In genomic region chr1:88961081-88961480, GRCh38 we compare ENCODE assay signal across 17 cellular contexts. TPM values are rescaled to one million over a fixed set of nuclear protein-coding genes. Genes with fewer than 3 reads are reported as not detected.
DNase-seq lines count a peak whose midpoint lies in the region; ATAC-seq, FAIRE-seq and TF ChIP-seq lines count a peak whose summit lies in the region.
"Had no signal": no experiment of that assay in that cellular context is flagged by ENCODE, and none has a peak within 500 bp of the region (broad histone marks: within the 10 kb centered on the region; RNA-seq: fewer than 3 reads in every experiment).

No MANE protein-coding gene starts in this region.

- TF ChIP-seq CTCF in A549 (IDR thresholded peaks at IDR 0.05): no peak
- no peak for TF ChIP-seq CTCF in body of pancreas (IDR thresholded peaks at IDR 0.05)
- TF ChIP-seq CTCF in upper lobe of right lung (IDR thresholded peaks at IDR 0.05): no peak

- peaks cover 96% of the 10 kb centered on the region for H3K36me3 Mint-ChIP-seq in stimulated activated effector memory CD8-positive, alpha-beta T cell treated with anti-CD3 and anti-CD28 coated beads, Interleukin-12 subunit alpha, Interleukin-12 subunit beta, amount 100 ng/mL, for 72 hours

- H3K9me3 Mint-ChIP-seq in stimulated activated effector memory CD8-positive, alpha-beta T cell treated with anti-CD3 and anti-CD28 coated beads, Interleukin-12 subunit alpha, Interleukin-12 subunit beta, amount 100 ng/mL, for 72 hours: no peaks in the 10 kb centered on the region
- H3K9me3 Mint-ChIP-seq: CD8-positive, alpha-beta memory T cell; GM23338 had no signal

- H3K36me3 ChIP-seq in body of pancreas (replicated peaks in 1 of 2; ENCODE audit: insufficient read depth in 1 of 2, low read depth in 2 of 2) (peaks cover 8 to 13% of the 10 kb centered on the region in 2 donors), upper lobe of right lung (peaks cover 83% of the 10 kb centered on the region)

- no peaks in the 10 kb centered on the region for H3K27me3 ChIP-seq in body of pancreas
- H3K27me3 ChIP-seq in upper lobe of right lung: no peaks in the 10 kb centered on the region
- H3K27me3 ChIP-seq: BLaER1 had no signal

- 100% methylated on average over 1 of the region's 1 CpG for WGBS in A549 (ENCODE audit: missing lambda C conversion rate)
- 23 to 37% methylated on average over 1 of the region's 1 CpG for WGBS in body of pancreas, 2 donors

- CTCF ChIA-PET in A549 (lab: Yijun Ruan, JAX): no interaction called here

- no peak overlapping the region for H3K27ac Mint-ChIP-seq in stimulated activated effector memory CD8-positive, alpha-beta T cell treated with anti-CD3 and anti-CD28 coated beads, Interleukin-12 subunit alpha, Interleukin-12 subunit beta, amount 100 ng/mL, for 72 hours
- H3K27ac Mint-ChIP-seq: CD8-positive, alpha-beta memory T cell; GM23338 had no signal

- TF ChIP-seq EP300 in A549 (IDR thresholded peaks at IDR 0.05): no peak

- intact Hi-C loops in body of pancreas (cut with DNase I): no loop called here
- intact Hi-C loops in upper lobe of right lung (cut with DNase I): no loop called here
- intact Hi-C loops in posterior vena cava (cut with DNase I): no loop called here

- POLR2A ChIA-PET in A549 (lab: Yijun Ruan, JAX): no interaction called here

- H3K9me3 ChIP-seq in A549 (no peaks in the 10 kb centered on the region), body of pancreas (no peaks in the 10 kb centered on the region), upper lobe of right lung (no peaks in the 10 kb centered on the region)
- H3K9me3 ChIP-seq: BLaER1, Caco-2 had no signal

- DNase-seq in NCI-H2227 (lab: John Stamatoyannopoulos, UW; ENCODE audit: unreplicated experiment) (peak; percentile 5), NCI-H2227 treated with DMSO at 0.1 percent for 48 hours (lab: John Stamatoyannopoulos, UW) (no peak), A549 (ENCODE audit: low read depth in 1 of 2, low spot score in 1 of 2) (no peak), body of pancreas (no peak), upper lobe of right lung (no peak), posterior vena cava (ENCODE audit: low spot score) (no peak)
- DNase-seq in stimulated activated effector memory CD8-positive, alpha-beta T cell treated with anti-CD3 and anti-CD28 coated beads, Interleukin-12 subunit alpha, Interleukin-12 subunit beta, amount 100 ng/mL, for 72 hours (ENCODE audit: low spot score in 2 of 2): no peak
- DNase-seq: AML-193; Caco-2; CD8-positive, alpha-beta memory T cell; DND-41; GDM1; H7 had no signal

- no peak overlapping the region for H3K4me2 ChIP-seq in A549
- H3K4me2 ChIP-seq: BLaER1, GM23338 had no signal

- H3K4me1 ChIP-seq in A549 (no peaks in the 10 kb centered on the region), body of pancreas (peaks cover 15% of the 10 kb centered on the region), upper lobe of right lung (no peaks in the 10 kb centered on the region)
- H3K4me1 ChIP-seq: BLaER1, Caco-2 had no signal

- H3K4me3 ChIP-seq in A549 (no peak overlapping the region), body of pancreas (no peak overlapping the region), upper lobe of right lung (no peak overlapping the region)
- H3K4me3 ChIP-seq: BLaER1, GM23338 had no signal

- H3K4me1 Mint-ChIP-seq in stimulated activated effector memory CD8-positive, alpha-beta T cell treated with anti-CD3 and anti-CD28 coated beads, Interleukin-12 subunit alpha, Interleukin-12 subunit beta, amount 100 ng/mL, for 72 hours: peaks cover 10% of the 10 kb centered on the region
- H3K4me1 Mint-ChIP-seq: CD8-positive, alpha-beta memory T cell; GM23338 had no signal

- no peak overlapping the region for H3K27ac ChIP-seq in A549
- H3K27ac ChIP-seq in body of pancreas: peak overlapping the region in 3 of 4 donors; percentile 6 to 57 (median 33)
- no peak overlapping the region for H3K27ac ChIP-seq in upper lobe of right lung
- H3K27ac ChIP-seq: 22Rv1, BLaER1 had no signal

- no peak for ATAC-seq in A549
- no peak for ATAC-seq in body of pancreas
- peak; percentile 21 for ATAC-seq in stimulated activated effector memory CD8-positive, alpha-beta T cell treated with anti-CD3 and anti-CD28 coated beads, Interleukin-12 subunit alpha, Interleukin-12 subunit beta, amount 100 ng/mL, for 72 hours
- ATAC-seq in upper lobe of right lung: no peak
- ATAC-seq: GM23338 had no signal

- H3K4me3 Mint-ChIP-seq in stimulated activated effector memory CD8-positive, alpha-beta T cell treated with anti-CD3 and anti-CD28 coated beads, Interleukin-12 subunit alpha, Interleukin-12 subunit beta, amount 100 ng/mL, for 72 hours: no peak overlapping the region
- H3K4me3 Mint-ChIP-seq: CD8-positive, alpha-beta memory T cell; GM23338 had no signal

- no peak for FAIRE-seq in A549 (lab: Jason Lieb, UNC)
- FAIRE-seq: GM12892 had no signal

- TF ChIP-seq POLR2A in A549 (IDR thresholded peaks at IDR 0.05; ENCODE audit: low read length) (no peak), body of pancreas (IDR thresholded peaks at IDR 0.05) (no peak)

- TF ChIP-seq RAD21 in A549 (conservative IDR thresholded peaks at IDR 0.05 in 1 of 2, IDR thresholded peaks at IDR 0.05 in 1 of 2): no peak

TF ChIP-seq in A549, 52 proteins besides CTCF, POLR2A, EP300 and RAD21:
- TF ChIP-seq MYC (IDR thresholded peaks at IDR 0.05; ENCODE audit: borderline replicate concordance, low read length): no peak
- no peak for TF ChIP-seq HDAC2 (IDR thresholded peaks at IDR 0.05)
- no peak for TF ChIP-seq POLR2AphosphoS2 (conservative IDR thresholded peaks at IDR 0.05; ENCODE audit: low read length)
- no peak for TF ChIP-seq CHD4 (IDR thresholded peaks at IDR 0.05; ENCODE audit: borderline replicate concordance)
- peak; percentile 7 for TF ChIP-seq MAFK (IDR thresholded peaks at IDR 0.05; ENCODE audit: partially characterized antibody)
- TF ChIP-seq CEBPB (IDR thresholded peaks at IDR 0.05): no peak

RNA-seq across cellular contexts. Expression of gene KYAT3, which starts 31.3 kb away (rescaled TPM):
- 14.0 and 16.7 TPM in 2 replicates for polyA plus RNA-seq in A549 (2011; rRNA removed)
- polyA plus RNA-seq in A549 (2012; cell fraction: cytosol; rRNA removed): 3.5 and 4.0 TPM in 2 replicates
- 1.7 and 3.0 TPM in 2 replicates for polyA plus RNA-seq in A549 (2012; cell fraction: nucleus; rRNA removed)
- polyA plus RNA-seq in A549 (2017; fragmentation: RNase III; extraction: RNeasy Plus Mini Kit Qiagen cat#74134 plus additional on column Dnase treatment): 9.0 to 11.2 TPM (median 10.2 TPM) in 3 replicates
- 3.3 and 3.5 TPM in 2 replicates for polyA minus RNA-seq in A549 (2011; rRNA and poly(A)+ RNA removed)
- total RNA-seq in body of pancreas: 10 to 100 TPM; 16.8 to 21.0 TPM
- total RNA-seq in upper lobe of right lung: 17.9 TPM
- 10 to 100 TPM; 20.4 to 21.2 TPM for total RNA-seq in posterior vena cava

RNA-seq across cellular contexts. Expression of gene RBMXL1, which starts 31.3 kb away (rescaled TPM):
- polyA plus RNA-seq in A549 (2011; rRNA removed) (3.7 and 3.8 TPM in 2 replicates), A549 (2017; fragmentation: RNase III; extraction: RNeasy Plus Mini Kit Qiagen cat#74134 plus additional on column Dnase treatment) (2.6 to 3.0 TPM (median 2.7 TPM) in 3 replicates)
- polyA plus RNA-seq in A549 (2012; cell fraction: cytosol; rRNA removed): 1.1 and 1.2 TPM in 2 replicates
- polyA plus RNA-seq in A549 (2012; cell fraction: nucleus; rRNA removed): 0.73 and 1.9 TPM in 2 replicates
- polyA minus RNA-seq in A549 (2011; rRNA and poly(A)+ RNA removed): 2.6 and 3.0 TPM in 2 replicates
- total RNA-seq in body of pancreas (10 to 100 TPM; 11.2 to 13.5 TPM), upper lobe of right lung (16.2 TPM), posterior vena cava (10 to 100 TPM; 15.6 to 16.1 TPM)

Comparison
In these comparisons a context has a peak if more than half of its experiments do, and no peak if none do; other contexts are left out.
1. H3K27ac ChIP-seq: peak in body of pancreas (3 of 4); none in A549 (0 of 2) and upper lobe of right lung (single experiment).